In the genomic region with DNA sequence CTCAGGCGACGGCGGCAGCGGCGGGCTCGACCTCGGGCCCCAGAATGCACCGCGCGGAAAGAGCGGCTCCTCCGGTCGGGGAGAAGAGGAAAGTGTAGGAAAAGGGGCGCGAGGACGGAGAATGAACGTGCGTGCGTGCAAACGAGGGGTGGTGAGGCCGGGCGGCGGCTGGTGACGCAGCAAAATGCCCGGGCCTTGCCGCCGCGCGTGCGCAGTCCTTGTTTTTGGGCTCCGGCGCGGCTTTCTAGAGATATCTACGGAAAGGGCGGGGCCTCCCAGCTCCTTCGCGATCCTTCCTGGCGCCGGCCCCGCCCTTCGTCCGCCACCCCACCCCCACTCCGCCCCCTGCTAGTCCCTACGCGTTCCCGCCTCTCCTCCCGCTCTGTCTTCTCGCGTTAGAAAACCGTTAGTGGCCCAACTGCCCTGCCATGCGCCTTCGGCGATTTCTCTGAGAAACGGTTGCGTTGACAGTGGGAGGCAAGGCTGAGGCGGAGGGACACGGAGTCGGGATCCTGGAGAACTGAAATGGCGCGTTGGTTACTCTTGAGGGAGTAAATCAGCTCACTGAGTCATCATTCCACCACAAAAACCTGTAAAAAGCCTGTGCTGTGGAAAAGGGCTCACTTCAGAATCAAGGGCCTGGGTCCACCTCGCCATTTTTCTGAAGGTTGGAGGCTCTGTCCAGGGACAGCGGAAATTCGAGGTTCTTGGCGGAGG, we compare ENCODE assay signal across 8 cellular contexts. TPM values are rescaled to one million over a fixed set of nuclear protein-coding genes. Genes with fewer than 3 reads are reported as not detected.
DNase-seq lines count a peak whose midpoint lies in the region; TF ChIP-seq lines count a peak whose summit lies in the region.

A gene with protein sequence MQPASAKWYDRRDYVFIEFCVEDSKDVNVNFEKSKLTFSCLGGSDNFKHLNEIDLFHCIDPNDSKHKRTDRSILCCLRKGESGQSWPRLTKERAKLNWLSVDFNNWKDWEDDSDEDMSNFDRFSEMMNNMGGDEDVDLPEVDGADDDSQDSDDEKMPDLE (minus strand): TSS at position 156 of the 717 bp plus-strand sequence. CDS start 285 bp downstream, outside the sequence.

- H3K4me1 ChIP-seq in H9 (ENCODE audit: insufficient read depth, low read length), result no peaks in the 10 kb centered on the region
- H3K4me1 ChIP-seq in stomach, result peaks cover 18 to 45% (median 40%) of the 10 kb centered on the region in 4 donors

- peak; percentile 99 for DNase-seq in ELR (ENCODE audit: low read depth)
- peak; percentile 99 for DNase-seq in H9
- DNase-seq in MG63, result peak; percentile 97
- DNase-seq in SHP77 treated with DMSO at 0.1 percent for 48 hours (lab: John Stamatoyannopoulos, UW), result peak; percentile 96
- peak; percentile 99 for DNase-seq in activated effector memory CD4-positive, alpha-beta T cell treated with anti-CD3 and anti-CD28 coated beads, Interleukin-2, amount 50 U/mL, for 16 hours
- DNase-seq in fibroblast of the conjunctiva (ENCODE audit: low read depth), result peak; percentile 96
- DNase-seq in stomach, result peak; percentile 98

- no peaks in the 10 kb centered on the region for H3K27me3 ChIP-seq in H9 (ENCODE audit: insufficient read depth, low read length)
- no peaks in the 10 kb centered on the region for H3K27me3 ChIP-seq in MG63
- H3K27me3 ChIP-seq in neural cell (ENCODE audit: insufficient read depth, low read depth, low read length), result no peaks in the 10 kb centered on the region
- no peaks in the 10 kb centered on the region for H3K27me3 ChIP-seq in stomach

- H3K27ac ChIP-seq in H9 (ENCODE audit: insufficient read length, low read depth, low read length) (peak within 1 kb of the TSS; percentile 96), neural cell (ENCODE audit: low read length) (peak within 1 kb of the TSS; percentile 96), stomach (peak within 1 kb of the TSS; percentile 98 to 100 (median 100))

- H4K91ac ChIP-seq in H9 (ENCODE audit: insufficient read length, low read depth, low read length), result no peak within 1 kb of the TSS

- H3K23ac ChIP-seq in H9 (ENCODE audit: insufficient read length, low read depth, low read length), result no peak within 1 kb of the TSS

- no peaks in the 10 kb centered on the region for H3K9me3 ChIP-seq in H9 (ENCODE audit: control insufficient read depth, low read depth, low read length)
- H3K9me3 ChIP-seq in MG63, result no peaks in the 10 kb centered on the region
- H3K9me3 ChIP-seq in neural cell (ENCODE audit: low read length), result no peaks in the 10 kb centered on the region
- no peaks in the 10 kb centered on the region for H3K9me3 ChIP-seq in stomach

- peak within 1 kb of the TSS; percentile 90 for H2BK120ac ChIP-seq in H9 (ENCODE audit: low read depth, low read length, poor library complexity, severe bottlenecking)

- peaks cover 0 to 3% of the 10 kb centered on the region in 2 experiments; a peak in 2 of 5 replicates for H3K9me3 Mint-ChIP-seq in H9

- H3K27me3 Mint-ChIP-seq in H9 (ENCODE audit: low read depth), result no peaks in the 10 kb centered on the region

- TF ChIP-seq CTCF in H9 (conservative IDR thresholded peaks at IDR 0.05) (no peak), neural cell (IDR thresholded peaks at IDR 0.05; ENCODE audit: poor library complexity, severe bottlenecking) (peak; percentile 5), stomach (IDR thresholded peaks at IDR 0.05) (no peak)

- no peak within 1 kb of the TSS for H4K8ac ChIP-seq in H9 (replicated peaks; ENCODE audit: insufficient read length, low read depth, low read length)

- no peaks in the 10 kb centered on the region for H4K20me1 ChIP-seq in H9 (ENCODE audit: control insufficient read depth, insufficient read depth, insufficient read length)
- no peaks in the 10 kb centered on the region for H4K20me1 ChIP-seq in neural cell (ENCODE audit: insufficient read depth)

- peak within 1 kb of the TSS; percentile 88 for H3K4me2 ChIP-seq in H9 (ENCODE audit: insufficient read depth, insufficient read length, low read length)
- H3K4me2 ChIP-seq in neural cell (ENCODE audit: low read length), result peak within 1 kb of the TSS; percentile 83

- H3F3A ChIP-seq in neural cell (ENCODE audit: insufficient read depth, low read length, poor library complexity, severe bottlenecking), result peaks cover 5% of the 10 kb centered on the region

- no peak within 1 kb of the TSS for H3T11ph ChIP-seq in H9 (ENCODE audit: low read length)

- H3K23me2 ChIP-seq in H9 (ENCODE audit: insufficient read length, low read depth, low read length, poor library complexity, severe bottlenecking), result peaks cover 8% of the 10 kb centered on the region

- H3K79me2 ChIP-seq in H9 (ENCODE audit: insufficient read depth, low read length) (peaks cover 38% of the 10 kb centered on the region; the same call in 1 of the 2 replicates), neural cell (replicated peaks; ENCODE audit: insufficient read depth, low read length) (peaks cover 38% of the 10 kb centered on the region)

- no peaks in the 10 kb centered on the region for H3K9me2 ChIP-seq in neural cell (ENCODE audit: insufficient read depth, low read length)

- H3K36me3 ChIP-seq in MG63 (peaks cover 35% of the 10 kb centered on the region), neural cell (ENCODE audit: insufficient read depth, low read length) (no peaks in the 10 kb centered on the region), stomach (no peaks in the 10 kb centered on the region)

- H3K4me1 Mint-ChIP-seq in H9, result peaks cover 15 to 24% of the 10 kb centered on the region in 2 experiments

- TF ChIP-seq POLR2A in stomach (IDR thresholded peaks at IDR 0.05), result peak in 2 of 4 donors; percentile 77 to 87

- H2BK20ac ChIP-seq in H9 (ENCODE audit: low read depth, low read length, poor library complexity, severe bottlenecking), result no peak within 1 kb of the TSS

- peak within 1 kb of the TSS; percentile 31; the same call in 1 of the 2 replicates for H3K4ac ChIP-seq in H9 (ENCODE audit: low read depth, low read length)

- H3K79me1 ChIP-seq in H9 (ENCODE audit: insufficient read depth, low read depth, low read length, poor library complexity, severe bottlenecking), result no peaks in the 10 kb centered on the region

- TF ChIP-seq RAD21 in neural cell (conservative IDR thresholded peaks at IDR 0.05), result no peak

- H3K27ac Mint-ChIP-seq in H9, result peak within 1 kb of the TSS; percentile 99 to 100 (median 99)

- H3K18ac ChIP-seq in H9 (ENCODE audit: insufficient read length, low read depth, low read length), result peak within 1 kb of the TSS; percentile 92

- H3K4me3 Mint-ChIP-seq in H9, result peak within 1 kb of the TSS; percentile 99 to 100

- peak within 1 kb of the TSS; percentile 96 for H3K14ac ChIP-seq in H9 (ENCODE audit: insufficient read depth, low read length)

- peaks cover 29 to 34% (median 33%) of the 10 kb centered on the region in 3 experiments for H3K36me3 Mint-ChIP-seq in H9 (ENCODE audit: insufficient read depth in 1 of 3, low read depth in 3 of 3)

- H2BK12ac ChIP-seq in H9 (ENCODE audit: insufficient read length, low read depth, low read length), result peak within 1 kb of the TSS; percentile 40

- H4K5ac ChIP-seq in H9 (ENCODE audit: insufficient read length, low read depth, low read length), result peak within 1 kb of the TSS; percentile 47

- TF ChIP-seq EP300 in neural cell (conservative IDR thresholded peaks at IDR 0.05; ENCODE audit: poor library complexity, severe bottlenecking) (peak; percentile 80), stomach (IDR thresholded peaks at IDR 0.05) (no peak)

- H2BK15ac ChIP-seq in H9 (ENCODE audit: low read depth, low read length), result no peak within 1 kb of the TSS

- H2AFZ ChIP-seq in H9 (ENCODE audit: low read length) (no peak within 1 kb of the TSS), neural cell (ENCODE audit: low read depth, low read length) (peak within 1 kb of the TSS; percentile 79)

- peak within 1 kb of the TSS; percentile 27 for H2BK5ac ChIP-seq in H9 (ENCODE audit: insufficient read length, low read length)

- no peak within 1 kb of the TSS for H3K56ac ChIP-seq in H9 (ENCODE audit: insufficient read length, low read depth, low read length)

- H2AK5ac ChIP-seq in H9 (ENCODE audit: insufficient read length, low read length), result no peak within 1 kb of the TSS

- H3K4me3 ChIP-seq in MG63 (peak within 1 kb of the TSS; percentile 96), neural cell (ENCODE audit: low read length) (peak within 1 kb of the TSS; percentile 77), stomach (peak within 1 kb of the TSS; percentile 94 to 98 (median 96))

- intact Hi-C loops in stomach (cut with DNase I; ENCODE audit: low total_unique reads), result loop anchor here (10.0 kb wide), 1 partner anchor 53 kb away; a partner anchor contains a TSS

- no CpG with 5 or more reads among the region's 64 CpGs for WGBS in H9 (ENCODE audit: extremely low coverage, insufficient read length, low lambda C conversion rate)
- WGBS in stomach, 5 donors, result 0 to 1% (median 0%) methylated on average over 56 to 64 of the region's 64 CpGs

- H3K9ac ChIP-seq in H9 (ENCODE audit: extremely low read depth, insufficient read length, low read length) (peak within 1 kb of the TSS; percentile 95), neural cell (ENCODE audit: low read length) (peak within 1 kb of the TSS; percentile 93)

TF ChIP-seq in neural cell, 6 proteins besides CTCF, POLR2A, EP300 and RAD21 (continues in another document):
- TF ChIP-seq POLR2AphosphoS5 (IDR thresholded peaks at IDR 0.05) (peak; percentile 94), SMC3 (conservative IDR thresholded peaks at IDR 0.05; ENCODE audit: poor library complexity) (no peak), MXI1 (conservative IDR thresholded peaks at IDR 0.05; ENCODE audit: poor library complexity, severe bottlenecking) (peak; percentile 78)

RNA-seq across cellular contexts. Expression of the gene that starts here (rescaled TPM):
- total RNA-seq in H9 (2021), result 435 and 449 TPM in 2 replicates
- total RNA-seq in MG63 (2014; rRNA removed; shearing (Covaris generic); ENCODE audit: low replicate concordance), result 52.8 and 98.9 TPM in 2 replicates
- polyA plus RNA-seq in neural cell, result 104 and 109 TPM in 2 replicates
- 71.8 and 86.8 TPM in 2 replicates for polyA minus RNA-seq in neural cell
- 100 to 1,000 TPM in 1 of 5 donors, 10 to 100 TPM in 4; 43.3 to 120 (median 78.8) TPM for total RNA-seq in stomach
- polyA plus RNA-seq in stomach, result 100 to 1,000 TPM in 2 of 3 donors, 10 to 100 TPM in 1; 97.7 to 145 (median 113) TPM

Comparison
In these comparisons a context has a peak if more than half of its experiments do, and no peak if none do; other contexts are left out.
1. Peak in every context shown above with its lines: DNase-seq, H3K4me3 ChIP-seq and H3K27ac ChIP-seq.